Comparison of ENCODE assay signal across 25 cellular contexts in the genomic region with DNA sequence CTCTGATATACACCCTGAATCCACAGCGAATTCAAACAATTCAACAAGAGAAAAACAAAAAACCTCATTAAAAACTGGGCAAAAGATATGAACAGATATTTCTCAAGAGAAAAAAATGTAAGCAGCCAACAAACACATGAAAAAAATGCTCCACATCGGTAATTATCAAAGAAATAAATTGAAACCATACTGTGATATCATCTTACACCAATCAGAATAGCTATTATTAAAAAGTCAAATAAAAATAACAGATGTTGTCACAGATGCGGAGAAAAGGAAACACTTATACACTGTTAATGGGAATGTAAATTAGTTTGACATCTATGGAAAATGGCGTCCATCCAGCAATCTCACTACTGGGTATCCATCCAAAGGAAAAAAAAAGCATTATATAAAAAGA.
A peak's percentile ranks its signal among the peaks of the same experiment; 100 is the strongest.
DNase-seq lines count a peak whose midpoint lies in the region; FAIRE-seq and TF ChIP-seq lines count a peak whose summit lies in the region.
"Had no signal": no experiment of that assay in that cellular context is flagged by ENCODE, and none has a peak within 500 bp of the region (broad histone marks: within the 10 kb centered on the region; RNA-seq: fewer than 3 reads in every experiment).

No MANE protein-coding gene starts in this region.

- intact Hi-C loops in A673 (cut with micrococcal nuclease; ENCODE audit: unreplicated experiment): no loop called here
- intact Hi-C loops in cardiac septum (cut with DNase I): no loop called here

- POLR2A ChIA-PET in A673 (lab: Charles Lee; ENCODE audit: low non-redundant PET): no interaction called here

- TF ChIP-seq CTCF in A673 (conservative IDR thresholded peaks at IDR 0.05; ENCODE audit: low read depth, low read length): no peak

- H3K36me3 ChIP-seq in A673 (ENCODE audit: insufficient read depth, low read length, poor library complexity, severe bottlenecking): no peaks in the 10 kb centered on the region

- H3K4me3 ChIP-seq in A673 (ENCODE audit: low read depth, low read length, poor library complexity, severe bottlenecking): no peak overlapping the region

- H3K4me1 ChIP-seq in A673 (ENCODE audit: insufficient read depth, low read length, poor library complexity, severe bottlenecking): peaks cover 15% of the 10 kb centered on the region

- H3K27ac ChIP-seq in A673 (ENCODE audit: low read depth, low read length, poor library complexity, severe bottlenecking): no peak overlapping the region

- FAIRE-seq in endometrium (lab: Jason Lieb, UNC): peak; percentile 100
- FAIRE-seq: A204.1, GM12891, GM19239, RCC 7860 had no signal

- CTCF ChIA-PET in A673 (lab: Charles Lee): no interaction called here

- DNase-seq in A673 (ENCODE audit: low spot score): peak; percentile 43
- DNase-seq in DMS 273 treated with DMSO at 0.1 percent for 48 hours (lab: John Stamatoyannopoulos, UW): peak; percentile 34
- peak; percentile 21 to 61 for DNase-seq in NCI-H524 (lab: John Stamatoyannopoulos, UW)
- DNase-seq in SIG-M5 treated with dmso at 0.1 percent for 504 hours (lab: John Stamatoyannopoulos, UW; ENCODE audit: unreplicated experiment): no peak
- no peak for DNase-seq in cardiac septum (ENCODE audit: low spot score)
- DNase-seq in GM03348 (ENCODE audit: low spot score): no peak
- DNase-seq: AML-193; C1 segment of cervical spinal cord; CD4-positive, alpha-beta memory T cell; COR-L47; DMS79; EL; GDM1; KBM-7; MM.1S; NCI-H1436 treated with DMSO at 0.1 percent for 48 hours; NCI-H187 treated with DMSO at 0.1 percent for 48 hours; NCI-H2107; SIG-M5; T-cell had no signal

- BruUV-seq in A673 (replicated peaks; lab: Mats Ljungman, UMichigan): no TSS peak

- no peaks in the 10 kb centered on the region for H3K27me3 ChIP-seq in A673 (replicated peaks; ENCODE audit: insufficient read depth, low read depth, low read length, poor library complexity)

- no peaks in the 10 kb centered on the region for H3K9me3 ChIP-seq in A673 (ENCODE audit: low read depth, low read length, poor library complexity, severe bottlenecking)

Comparison
In these comparisons a context has a peak if more than half of its experiments do, and no peak if none do; other contexts are left out.
1. DNase-seq: peak in A673 (single experiment), DMS 273 treated with DMSO at 0.1 percent for 48 hours (single experiment) and NCI-H524 (2 of 2); none in SIG-M5 treated with dmso at 0.1 percent for 504 hours (single experiment), cardiac septum (single experiment) and GM03348 (single experiment).